8 cellular contexts compared by ENCODE assay signal in the genomic region with DNA sequence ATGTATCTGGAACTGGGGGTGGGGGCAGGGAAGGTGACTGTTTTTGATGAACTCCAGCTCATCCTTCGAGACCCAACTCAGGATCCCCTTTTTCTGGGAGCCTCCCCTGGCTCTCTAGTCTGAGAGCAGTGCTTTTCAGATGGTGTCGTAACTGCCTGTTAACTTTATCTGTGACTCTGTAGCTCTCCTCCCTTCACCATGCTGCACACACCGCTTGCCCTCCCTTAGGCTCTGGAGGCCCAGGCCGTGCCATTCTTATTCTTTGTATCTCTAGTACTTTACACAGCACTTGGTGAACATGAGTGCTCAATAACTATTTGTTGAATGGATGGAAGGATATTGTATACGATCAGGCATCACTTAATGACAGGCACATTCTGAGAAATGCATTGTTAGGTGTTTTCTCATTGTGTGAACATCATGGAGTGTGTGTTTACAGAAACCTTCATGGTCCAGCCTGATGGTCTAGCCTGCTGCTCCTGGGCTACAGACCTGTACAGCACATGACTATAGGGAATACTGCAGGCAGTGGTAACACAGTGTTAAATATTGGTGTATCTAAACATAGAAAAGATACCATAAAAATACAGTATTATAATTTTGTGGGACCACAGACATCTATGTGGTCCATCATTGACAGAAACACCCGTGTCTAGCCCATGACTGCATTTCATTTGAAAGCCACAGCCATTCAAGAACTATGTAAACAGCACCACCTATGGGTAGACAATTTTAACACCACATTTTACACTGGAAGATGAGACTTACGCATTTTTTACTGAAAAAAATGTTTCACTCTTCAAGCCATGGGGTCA.
A peak's percentile ranks its signal among the peaks of the same experiment; 100 is the strongest.
DNase-seq lines count a peak whose midpoint lies in the region; ATAC-seq and TF ChIP-seq lines count a peak whose summit lies in the region.

No MANE protein-coding gene starts in this region.

- H3K27me3 Mint-ChIP-seq in activated naive CD4-positive, alpha-beta T cell treated with anti-CD3 and anti-CD28 coated beads, Interleukin-2, amount 10 ng/mL, durations not matched to agents 7 days and 5 days, result peaks cover 25% of the 10 kb centered on the region
- H3K27me3 Mint-ChIP-seq in T-helper 2 cell treated with Interferon-gamma antibody and Interleukin-4, amounts not matched to agents 5 μg/mL and 100 μg/mL, for 36 hours (ENCODE audit: low read depth), result no peaks in the 10 kb centered on the region

- no peak for TF ChIP-seq POLR2A in sigmoid colon (IDR thresholded peaks at IDR 0.05)

- no peak overlapping the region for H3K4me3 ChIP-seq in adipocyte (ENCODE audit: low read length)
- H3K4me3 ChIP-seq in sigmoid colon, result no peak overlapping the region

- TF ChIP-seq CTCF in sigmoid colon (IDR thresholded peaks at IDR 0.05), result peak; percentile 72 to 85 (median 76)

- H3K36me3 ChIP-seq in adipocyte (ENCODE audit: control insufficient read depth, insufficient read depth, low read length, severe bottlenecking) (no peaks in the 10 kb centered on the region), sigmoid colon (peaks cover 0 to 13% (median 0%) of the 10 kb centered on the region in 4 donors)

- no peak overlapping the region for H3K9ac ChIP-seq in adipocyte (ENCODE audit: low read length)

- TF ChIP-seq EP300 in sigmoid colon (IDR thresholded peaks at IDR 0.05), result no peak

- no peak overlapping the region for H3K4me3 Mint-ChIP-seq in activated naive CD4-positive, alpha-beta T cell treated with anti-CD3 and anti-CD28 coated beads, Interleukin-2, amount 10 ng/mL, durations not matched to agents 7 days and 5 days
- no peak overlapping the region for H3K4me3 Mint-ChIP-seq in T-helper 2 cell treated with Interferon-gamma antibody and Interleukin-4, amounts not matched to agents 5 μg/mL and 100 μg/mL, for 36 hours

- no peaks in the 10 kb centered on the region for H3K9me3 Mint-ChIP-seq in activated naive CD4-positive, alpha-beta T cell treated with anti-CD3 and anti-CD28 coated beads, Interleukin-2, amount 50 U/mL, for 72 hours
- no peaks in the 10 kb centered on the region for H3K9me3 Mint-ChIP-seq in activated naive CD4-positive, alpha-beta T cell treated with anti-CD3 and anti-CD28 coated beads, Interleukin-2, amount 10 ng/mL, durations not matched to agents 7 days and 5 days
- H3K9me3 Mint-ChIP-seq in T-helper 2 cell treated with Interferon-gamma antibody and Interleukin-4, amounts not matched to agents 5 μg/mL and 100 μg/mL, for 36 hours, result no peaks in the 10 kb centered on the region

- no peaks in the 10 kb centered on the region for H3K36me3 Mint-ChIP-seq in activated naive CD4-positive, alpha-beta T cell treated with anti-CD3 and anti-CD28 coated beads, Interleukin-2, amount 50 U/mL, for 72 hours
- H3K36me3 Mint-ChIP-seq in activated naive CD4-positive, alpha-beta T cell treated with anti-CD3 and anti-CD28 coated beads, Interleukin-2, amount 10 ng/mL, durations not matched to agents 7 days and 5 days, result no peaks in the 10 kb centered on the region
- H3K36me3 Mint-ChIP-seq in T-helper 2 cell treated with Interferon-gamma antibody and Interleukin-4, amounts not matched to agents 5 μg/mL and 100 μg/mL, for 36 hours (ENCODE audit: low read depth), result no peaks in the 10 kb centered on the region

- H3K9me3 ChIP-seq in adipocyte (ENCODE audit: control insufficient read depth, low read length) (no peaks in the 10 kb centered on the region), sigmoid colon (no peaks in the 10 kb centered on the region)

- H3K27me3 ChIP-seq in adipocyte (replicated peaks; ENCODE audit: control insufficient read depth, insufficient read depth, low read length) (no peaks in the 10 kb centered on the region), sigmoid colon (no peaks in the 10 kb centered on the region)

- peak in 1 of 2 donors; percentile 26 for DNase-seq in activated naive CD4-positive, alpha-beta T cell treated with anti-CD3 and anti-CD28 coated beads, Interleukin-2, amount 50 U/mL, for 72 hours (ENCODE audit: low spot score in 2 of 2)
- DNase-seq in activated naive CD4-positive, alpha-beta T cell treated with anti-CD3 and anti-CD28 coated beads, Interleukin-2, amount 10 ng/mL, durations not matched to agents 7 days and 5 days, result no peak
- DNase-seq in NCI-H2196 (lab: John Stamatoyannopoulos, UW; ENCODE audit: unreplicated experiment) (peak; percentile 32), adipocyte (ENCODE audit: low read depth) (peak; percentile 90), left cardiac atrium (no peak), sigmoid colon (peak; percentile 70)
- no peak for DNase-seq in T-helper 2 cell treated with Interferon-gamma antibody and Interleukin-4, amounts not matched to agents 5 μg/mL and 100 μg/mL, for 36 hours (ENCODE audit: low spot score)

- peak; percentile 68 to 74 for ATAC-seq in activated naive CD4-positive, alpha-beta T cell treated with anti-CD3 and anti-CD28 coated beads, Interleukin-2, amount 50 U/mL, for 72 hours
- ATAC-seq in HG02759 (IDR thresholded peaks at IDR 0.05; ENCODE audit: unreplicated experiment), result peak; percentile 67
- ATAC-seq in left cardiac atrium, result peak; percentile 81 to 82

- intact Hi-C loops in left cardiac atrium (cut with DNase I) (loop anchor here (2.0 to 5.0 kb wide), 5 partner anchors 73 to 203 kb away; a partner anchor contains a TSS), sigmoid colon (cut with DNase I) (loop anchor here (1.0 to 5.0 kb wide), 3 partner anchors 93 to 202 kb away; a partner anchor contains a TSS)

- H3K27ac Mint-ChIP-seq in activated naive CD4-positive, alpha-beta T cell treated with anti-CD3 and anti-CD28 coated beads, Interleukin-2, amount 50 U/mL, for 72 hours, result no peak overlapping the region
- no peak overlapping the region for H3K27ac Mint-ChIP-seq in activated naive CD4-positive, alpha-beta T cell treated with anti-CD3 and anti-CD28 coated beads, Interleukin-2, amount 10 ng/mL, durations not matched to agents 7 days and 5 days
- no peak overlapping the region for H3K27ac Mint-ChIP-seq in T-helper 2 cell treated with Interferon-gamma antibody and Interleukin-4, amounts not matched to agents 5 μg/mL and 100 μg/mL, for 36 hours

- H3K4me1 ChIP-seq in adipocyte (ENCODE audit: control insufficient read depth, insufficient read depth, low read length) (peaks cover 13% of the 10 kb centered on the region), sigmoid colon (peaks cover 0 to 17% (median 14%) of the 10 kb centered on the region in 4 donors)

- H3K27ac ChIP-seq in sigmoid colon, result no peak overlapping the region

- CTCF ChIA-PET in activated naive CD4-positive, alpha-beta T cell treated with anti-CD3 and anti-CD28 coated beads, Interleukin-2, amount 10 ng/mL, durations not matched to agents 7 days and 5 days (lab: Charles Lee), result interaction anchor here (0.6 to 3.9 kb wide), 13 partner anchors 10 to 367 kb away, joined by 3 to 29 read pairs (median 4); no protein-coding TSS in a partner anchor

- WGBS in sigmoid colon, 2 donors, result 45 to 57% methylated on average over 7 of the region's 7 CpGs

- H3K4me1 Mint-ChIP-seq in activated naive CD4-positive, alpha-beta T cell treated with anti-CD3 and anti-CD28 coated beads, Interleukin-2, amount 10 ng/mL, durations not matched to agents 7 days and 5 days, result no peaks in the 10 kb centered on the region
- peaks cover 1% of the 10 kb centered on the region for H3K4me1 Mint-ChIP-seq in T-helper 2 cell treated with Interferon-gamma antibody and Interleukin-4, amounts not matched to agents 5 μg/mL and 100 μg/mL, for 36 hours (ENCODE audit: low read depth)

Comparison
In these comparisons a context has a peak if more than half of its experiments do, and no peak if none do; other contexts are left out.
1. DNase-seq: peak in NCI-H2196 (single experiment), adipocyte (single experiment) and sigmoid colon (single experiment); none in activated naive CD4-positive, alpha-beta T cell treated with anti-CD3 and anti-CD28 coated beads, Interleukin-2, amount 10 ng/mL, durations not matched to agents 7 days and 5 days (single experiment), left cardiac atrium (single experiment) and T-helper 2 cell treated with Interferon-gamma antibody and Interleukin-4, amounts not matched to agents 5 μg/mL and 100 μg/mL, for 36 hours (single experiment).
2. Peak in every context shown above with its lines, with median percentiles within 50 percentile points of each other: ATAC-seq.